Comparison of ENCODE assay signal across 10 cellular contexts in genomic region chr11:34654491-34655334, GRCh38. TPM values are rescaled to one million over a fixed set of nuclear protein-coding genes. Genes with fewer than 3 reads are reported as not detected.
DNase-seq lines count a peak whose midpoint lies in the region; ATAC-seq and TF ChIP-seq lines count a peak whose summit lies in the region.
"Had no signal": no experiment of that assay in that cellular context is flagged by ENCODE, and none has a peak within 500 bp of the region (broad histone marks: within the 10 kb centered on the region; RNA-seq: fewer than 3 reads in every experiment).

No MANE protein-coding gene starts in this region.

- no peaks in the 10 kb centered on the region for H3K9me3 ChIP-seq in Karpas-422 (ENCODE audit: low read length)
- H3K9me3 ChIP-seq in adrenal gland (replicated peaks in 1 of 3): no peaks in the 10 kb centered on the region
- no peaks in the 10 kb centered on the region for H3K9me3 ChIP-seq in left lung
- H3K9me3 ChIP-seq in sigmoid colon: no peaks in the 10 kb centered on the region

- peak in 2 of 6 experiments; percentile 8 to 12 for TF ChIP-seq CTCF in adrenal gland (IDR thresholded peaks at IDR 0.05)
- TF ChIP-seq CTCF in left lung (IDR thresholded peaks at IDR 0.05): no peak
- TF ChIP-seq CTCF in sigmoid colon (IDR thresholded peaks at IDR 0.05): no peak
- TF ChIP-seq CTCF in nephron progenitor cell (IDR thresholded peaks at IDR 0.05): no peak

- H3K27ac ChIP-seq in ACC112 (ENCODE audit: low read depth, low read length) (peak overlapping the region; percentile 94), Karpas-422 (ENCODE audit: low read length) (no peak overlapping the region), adrenal gland (peak overlapping the region; percentile 17 to 94 (median 83)), left lung (peak overlapping the region; percentile 57), sigmoid colon (no peak overlapping the region)

- intact Hi-C loops in adrenal gland (cut with DNase I) (no loop called here), left lung (cut with DNase I) (no loop called here), sigmoid colon (cut with DNase I) (no loop called here)

- H3K4me2 ChIP-seq in Karpas-422 (ENCODE audit: low read depth, low read length, poor library complexity, severe bottlenecking): peak overlapping the region; percentile 47

- H2AFZ ChIP-seq in ACC112 (ENCODE audit: low read length, unreplicated experiment): peak overlapping the region; percentile 33
- no peak overlapping the region for H2AFZ ChIP-seq in Karpas-422 (ENCODE audit: low read length)

- H4K20me1 ChIP-seq in Karpas-422 (ENCODE audit: insufficient read depth, low read depth, low read length): no peaks in the 10 kb centered on the region

- no peak for TF ChIP-seq EP300 in sigmoid colon (IDR thresholded peaks at IDR 0.05)

- no peaks in the 10 kb centered on the region for H3K9me2 ChIP-seq in Karpas-422 (replicated peaks; ENCODE audit: insufficient read depth, low read length)

- no peaks in the 10 kb centered on the region for H3K36me3 ChIP-seq in ACC112 (ENCODE audit: insufficient read depth, low read length)
- no peaks in the 10 kb centered on the region for H3K36me3 ChIP-seq in Karpas-422 (ENCODE audit: insufficient read depth, low read length)
- no peaks in the 10 kb centered on the region for H3K36me3 ChIP-seq in adrenal gland (replicated peaks in 1 of 2)
- peaks cover 0 to 5% of the 10 kb centered on the region in 2 donors for H3K36me3 ChIP-seq in left lung
- H3K36me3 ChIP-seq in sigmoid colon: no peaks in the 10 kb centered on the region

- DNase-seq in Karpas-422: no peak
- peak; percentile 89 to 97 (median 94) for DNase-seq in adrenal gland
- peak in 1 of 2 donors; percentile 75 for DNase-seq in left lung
- no peak for DNase-seq in NK-92 treated with Interleukin-12 subunit alpha and Interleukin-12 subunit beta, amount 100 ng/mL, for 24 hours (lab: John Stamatoyannopoulos, UW)
- DNase-seq in sigmoid colon: no peak
- no peak for DNase-seq in nephron progenitor cell

- H3K9ac ChIP-seq in Karpas-422 (ENCODE audit: low read length): no peak overlapping the region

- H3K9me3 Mint-ChIP-seq in nephron progenitor cell: no peaks in the 10 kb centered on the region

- no peaks in the 10 kb centered on the region for H3K36me3 Mint-ChIP-seq in nephron progenitor cell (ENCODE audit: low read depth)

- H3K27me3 Mint-ChIP-seq in nephron progenitor cell (ENCODE audit: low read depth, poor library complexity): no peaks in the 10 kb centered on the region

- H3K4me3 ChIP-seq in ACC112 (ENCODE audit: low read depth, low read length): 0 out of 2 replicates have a peak overlapping the region, but pooled peaks have one; percentile 2
- no peak overlapping the region for H3K4me3 ChIP-seq in Karpas-422 (ENCODE audit: low read length)
- no peak overlapping the region for H3K4me3 ChIP-seq in adrenal gland
- H3K4me3 ChIP-seq in left lung: no peak overlapping the region
- no peak overlapping the region for H3K4me3 ChIP-seq in sigmoid colon

- peaks cover 44% of the 10 kb centered on the region for H3K4me1 Mint-ChIP-seq in nephron progenitor cell

- ATAC-seq in left lung: peak; percentile 60
- no peak for ATAC-seq in GM21528 (IDR thresholded peaks at IDR 0.05; ENCODE audit: low FRiP score, unreplicated experiment)

- no peak overlapping the region for H3K27ac Mint-ChIP-seq in nephron progenitor cell

- peaks cover 40% of the 10 kb centered on the region for H3K4me1 ChIP-seq in ACC112 (ENCODE audit: control insufficient read depth, insufficient read depth, low read length, unreplicated experiment)
- peaks cover 46% of the 10 kb centered on the region for H3K4me1 ChIP-seq in Karpas-422 (ENCODE audit: low read length)
- peaks cover 15 to 33% of the 10 kb centered on the region in 2 donors for H3K4me1 ChIP-seq in adrenal gland (replicated peaks in 1 of 2)
- H3K4me1 ChIP-seq in left lung: peaks cover 28 to 54% of the 10 kb centered on the region in 2 donors
- H3K4me1 ChIP-seq in sigmoid colon: no peaks in the 10 kb centered on the region

- WGBS in adrenal gland, 4 donors: 25 to 36% (median 27%) methylated on average over 9 of the region's 9 CpGs
- WGBS in sigmoid colon, 2 donors: 45 to 57% methylated on average over 9 of the region's 9 CpGs

- H3K79me2 ChIP-seq in ACC112 (ENCODE audit: control insufficient read depth, insufficient read depth, low read length, unreplicated experiment) (no peaks in the 10 kb centered on the region), Karpas-422 (ENCODE audit: low read length) (no peaks in the 10 kb centered on the region)

- no peak overlapping the region for H3K4me3 Mint-ChIP-seq in nephron progenitor cell

- peak in 1 of 2 donors; percentile 70 for TF ChIP-seq POLR2A in adrenal gland (IDR thresholded peaks at IDR 0.05)
- no peak for TF ChIP-seq POLR2A in sigmoid colon (IDR thresholded peaks at IDR 0.05)

- no peaks in the 10 kb centered on the region for H3K27me3 ChIP-seq in ACC112 (ENCODE audit: insufficient read depth, low read length)
- H3K27me3 ChIP-seq in Karpas-422 (ENCODE audit: low read length): no peaks in the 10 kb centered on the region
- no peaks in the 10 kb centered on the region for H3K27me3 ChIP-seq in adrenal gland
- H3K27me3 ChIP-seq in left lung: no peaks in the 10 kb centered on the region
- no peaks in the 10 kb centered on the region for H3K27me3 ChIP-seq in sigmoid colon

RNA-seq across cellular contexts. Expression of gene EHF, which starts 33.8 kb away (rescaled TPM):
- not detected in 2 replicates for total RNA-seq in Karpas-422 (2014; rRNA removed; shearing (Covaris generic); ENCODE audit: low replicate concordance)
- total RNA-seq in adrenal gland (1 to 10 TPM in 5 of 8 donors, under 1 TPM in 3; 0.43 to 6.8 (median 1.3) TPM), left lung (10 to 100 TPM; 41.1 to 53.1 TPM), sigmoid colon (1 to 10 TPM in 2 of 4 donors, not detected in 2; 1.4 to 3.9 TPM)
- polyA plus RNA-seq in adrenal gland (under 1 TPM; 0.38 to 0.64 (median 0.40) TPM), sigmoid colon (100 to 1,000 TPM in 1 of 3 donors, 10 to 100 TPM in 2; 60.7 to 151 (median 94.7) TPM)
- total RNA-seq: activated CD8-positive, alpha-beta memory T cell treated with anti-CD3 and anti-CD28 coated beads for 36 hours; pulmonary artery endothelial cell had no signal

Comparison
In these comparisons a context has a peak if more than half of its experiments do, and no peak if none do; other contexts are left out.
1. H3K27ac ChIP-seq: peak in ACC112 (single experiment), adrenal gland (5 of 5) and left lung (2 of 2); none in Karpas-422 (single experiment) and sigmoid colon (0 of 4).
2. DNase-seq: peak in adrenal gland (7 of 7); none in Karpas-422 (single experiment), NK-92 treated with Interleukin-12 subunit alpha and Interleukin-12 subunit beta, amount 100 ng/mL, for 24 hours (single experiment), sigmoid colon (single experiment) and nephron progenitor cell (single experiment).
3. RNA of gene EHF, which starts 33.8 kb away (total RNA-seq): 41.1 to 53.1 TPM in left lung; 0.43 to 6.8 TPM in adrenal gland, 1.4 to 3.9 TPM in sigmoid colon and not detected in Karpas-422; every median in the first group is over 4 times any median in the second.